ENCODE assay signal across 8 cellular contexts in genomic region chr1:153958111-153958960, GRCh38. TPM values are rescaled to one million over a fixed set of nuclear protein-coding genes. Genes with fewer than 3 reads are reported as not detected.
A peak's percentile ranks its signal among the peaks of the same experiment; 100 is the strongest.
DNase-seq lines count a peak whose midpoint lies in the region; ATAC-seq and TF ChIP-seq lines count a peak whose summit lies in the region.

CRTC2 (minus strand) TSS chr1:153958612; CDS start chr1:153958497, 115 bp downstream.

- ATAC-seq in GM19025 (IDR thresholded peaks at IDR 0.05; ENCODE audit: low read depth, unreplicated experiment) (peak; percentile 76), HG03342 (IDR thresholded peaks at IDR 0.05; ENCODE audit: unreplicated experiment) (peak; percentile 73)

- no peaks in the 10 kb centered on the region for H3K9me3 ChIP-seq in spleen

- H3K36me3 ChIP-seq in spleen, result peaks cover 0 to 51% (median 30%) of the 10 kb centered on the region in 6 donors

- H3K27me3 ChIP-seq in spleen (replicated peaks in 1 of 7), result no peaks in the 10 kb centered on the region

- WGBS in spleen, 5 donors, result 0 to 1% (median 1%) methylated on average over 69 to 74 of the region's 75 CpGs

- no peak for TF ChIP-seq CTCF in AG09309 (IDR thresholded peaks at IDR 0.05; ENCODE audit: control insufficient read depth, insufficient read depth, low read depth, low read length, missing control alignments)
- peak in 1 of 11 experiments; percentile 8 for TF ChIP-seq CTCF in spleen (IDR thresholded peaks at IDR 0.05 in 8 of 11, conservative IDR thresholded peaks at IDR 0.05 in 3 of 11)

- peak; percentile 51 to 62 (median 51) for TF ChIP-seq POLR2A in spleen (IDR thresholded peaks at IDR 0.05)

- intact Hi-C loops in spleen (cut with DNase I; ENCODE audit: low total_unique reads), result no loop called here

- peaks cover 43 to 90% (median 73%) of the 10 kb centered on the region in 6 donors for H3K4me1 ChIP-seq in spleen

- DNase-seq in AG09309 (ENCODE audit: low read depth), result peak; percentile 93
- DNase-seq in NCI-H345 treated with DMSO at 0.1 percent for 48 hours (lab: John Stamatoyannopoulos, UW; ENCODE audit: unreplicated experiment), result peak; percentile 100
- DNase-seq in activated CD4-positive, CD25-positive, alpha-beta regulatory T cell (lab: John Stamatoyannopoulos, UW), result peak; percentile 87 to 94 (median 92)
- DNase-seq in central memory CD4-positive, alpha-beta T cell, result peak; percentile 97
- peak; percentile 99 for DNase-seq in inferior parietal cortex (ENCODE audit: extremely low spot score)
- peak; percentile 99 for DNase-seq in spleen

- peak within 1 kb of the TSS; percentile 85 to 99 (median 97) for H3K27ac ChIP-seq in spleen

- peak within 1 kb of the TSS; percentile 97 for H3K4me3 ChIP-seq in AG09309 (ENCODE audit: control insufficient read depth, low read depth, low read length)
- H3K4me3 ChIP-seq in spleen, result peak within 1 kb of the TSS; percentile 84 to 97 (median 92)

RNA-seq across cellular contexts. Expression of gene CRTC2, which starts in this region (rescaled TPM):
- 10 to 100 TPM; 34.8 to 80.1 (median 66.8) TPM for total RNA-seq in spleen
- 10 to 100 TPM; 37.7 to 79.7 (median 72.3) TPM for polyA plus RNA-seq in spleen

Comparison
In these comparisons a context has a peak if more than half of its experiments do, and no peak if none do; other contexts are left out.
1. Peak in every context shown above with its lines: DNase-seq, ATAC-seq, H3K4me3 ChIP-seq and H3K27ac ChIP-seq.